Comparison of ENCODE assay signal across 10 cellular contexts in genomic region chr4:6689506-6689960, GRCh38. TPM values are rescaled to one million over a fixed set of nuclear protein-coding genes. Genes with fewer than 3 reads are reported as not detected.
DNase-seq lines count a peak whose midpoint lies in the region; ATAC-seq and TF ChIP-seq lines count a peak whose summit lies in the region.
"Had no signal": no experiment of that assay in that cellular context is flagged by ENCODE, and none has a peak within 500 bp of the region (broad histone marks: within the 10 kb centered on the region; RNA-seq: fewer than 3 reads in every experiment).

No MANE protein-coding gene starts in this region.

- DNase-seq in activated T-cell treated with anti-CD3 and anti-CD28 coated beads, Interleukin-2, amount 50 U/mL, for 4 hours: no peak
- no peak for DNase-seq in activated T-cell treated with anti-CD3 and anti-CD28 coated beads, Interleukin-2, amount 50 U/mL, for 48 hours
- DNase-seq in activated T-helper 2 cell treated with anti-CD3 and anti-CD28 coated beads, Interferon-gamma antibody, Interleukin-2, Interleukin-4, amounts not matched to agents 10 μg/mL and 5 μg/mL and 100 μg/mL, durations not matched to agents 14 hours and 24 hours and 36 hours (ENCODE audit: low spot score): no peak
- DNase-seq in lower lobe of right lung: peak; percentile 73
- DNase-seq in transverse colon: peak; percentile 22
- DNase-seq in effector CD4-positive, alpha-beta T cell: no peak
- no peak for DNase-seq in hepatic stellate cell (ENCODE audit: low spot score)

- peaks cover 40% of the 10 kb centered on the region for H3K4me1 ChIP-seq in lower lobe of right lung
- H3K4me1 ChIP-seq in transverse colon: peaks cover 0 to 26% (median 10%) of the 10 kb centered on the region in 4 donors
- H3K4me1 ChIP-seq: pancreas had no signal

- no peaks in the 10 kb centered on the region for H3K36me3 Mint-ChIP-seq in activated T-cell treated with anti-CD3 and anti-CD28 coated beads, Interleukin-2, amount 50 U/mL, for 4 hours (ENCODE audit: insufficient read depth)
- H3K36me3 Mint-ChIP-seq in activated T-helper 2 cell treated with anti-CD3 and anti-CD28 coated beads, Interferon-gamma antibody, Interleukin-2, Interleukin-4, amounts not matched to agents 10 μg/mL and 5 μg/mL and 100 μg/mL, durations not matched to agents 14 hours and 24 hours and 36 hours (ENCODE audit: low read depth): peaks cover 24% of the 10 kb centered on the region
- H3K36me3 Mint-ChIP-seq: brain had no signal

- peak overlapping the region; percentile 72 for H3K4me3 Mint-ChIP-seq in activated T-cell treated with anti-CD3 and anti-CD28 coated beads, Interleukin-2, amount 50 U/mL, for 4 hours
- H3K4me3 Mint-ChIP-seq in activated T-helper 2 cell treated with anti-CD3 and anti-CD28 coated beads, Interferon-gamma antibody, Interleukin-2, Interleukin-4, amounts not matched to agents 10 μg/mL and 5 μg/mL and 100 μg/mL, durations not matched to agents 14 hours and 24 hours and 36 hours (ENCODE audit: low read depth): peak overlapping the region; percentile 82
- H3K4me3 Mint-ChIP-seq: brain had no signal

- H3K36me3 ChIP-seq in lower lobe of right lung (no peaks in the 10 kb centered on the region), transverse colon (no peaks in the 10 kb centered on the region)
- H3K36me3 ChIP-seq: pancreas had no signal

- H3K9me3 Mint-ChIP-seq in activated T-cell treated with anti-CD3 and anti-CD28 coated beads, Interleukin-2, amount 50 U/mL, for 4 hours: no peaks in the 10 kb centered on the region
- no peaks in the 10 kb centered on the region for H3K9me3 Mint-ChIP-seq in activated T-helper 2 cell treated with anti-CD3 and anti-CD28 coated beads, Interferon-gamma antibody, Interleukin-2, Interleukin-4, amounts not matched to agents 10 μg/mL and 5 μg/mL and 100 μg/mL, durations not matched to agents 14 hours and 24 hours and 36 hours

- H3K27me3 ChIP-seq in lower lobe of right lung (ENCODE audit: low read depth): no peaks in the 10 kb centered on the region
- H3K27me3 ChIP-seq in transverse colon: no peaks in the 10 kb centered on the region
- H3K27me3 ChIP-seq: pancreas had no signal

- ATAC-seq in activated T-cell treated with anti-CD3 and anti-CD28 coated beads, Interleukin-2, amount 50 U/mL, for 4 hours: peak in 1 of 2 donors; percentile 6
- ATAC-seq in lower lobe of right lung (peak; percentile 78 to 80), HG02678 (IDR thresholded peaks at IDR 0.05; ENCODE audit: unreplicated experiment) (no peak)

- 77 to 80% methylated on average over 1 to 15 of the region's 15 CpGs for WGBS in transverse colon (ENCODE audit: low coverage in 1 of 2), 2 donors

- H3K4me1 Mint-ChIP-seq in activated T-cell treated with anti-CD3 and anti-CD28 coated beads, Interleukin-2, amount 50 U/mL, for 4 hours (ENCODE audit: low read depth): peaks cover 77% of the 10 kb centered on the region
- H3K4me1 Mint-ChIP-seq in activated T-helper 2 cell treated with anti-CD3 and anti-CD28 coated beads, Interferon-gamma antibody, Interleukin-2, Interleukin-4, amounts not matched to agents 10 μg/mL and 5 μg/mL and 100 μg/mL, durations not matched to agents 14 hours and 24 hours and 36 hours (ENCODE audit: low read depth): peaks cover 72% of the 10 kb centered on the region

- peak overlapping the region; percentile 36 for H3K4me3 ChIP-seq in lower lobe of right lung
- no peak overlapping the region for H3K4me3 ChIP-seq in transverse colon

- in situ Hi-C loops in transverse colon (cut with MboI; ENCODE audit: low pct_ligation_motif_present in 1 of 4, low pct_unique_long_range_greater_than_20kb in 1 of 4, low sequenced_read_pairs in 3 of 4): no loop called here

- H3K27ac ChIP-seq in lower lobe of right lung (peak overlapping the region; percentile 79), transverse colon (peak overlapping the region; percentile 42 to 69 (median 51))
- H3K27ac ChIP-seq: pancreas had no signal

- TF ChIP-seq EP300 in transverse colon (IDR thresholded peaks at IDR 0.05; ENCODE audit: low read depth): no peak

- TF ChIP-seq CTCF in lower lobe of right lung (IDR thresholded peaks at IDR 0.05) (no peak), transverse colon (IDR thresholded peaks at IDR 0.05) (no peak)

- H3K9me3 ChIP-seq in lower lobe of right lung: no peaks in the 10 kb centered on the region
- no peaks in the 10 kb centered on the region for H3K9me3 ChIP-seq in transverse colon
- H3K9me3 ChIP-seq: pancreas had no signal

- intact Hi-C loops in activated T-helper 2 cell treated with anti-CD3 and anti-CD28 coated beads, Interferon-gamma antibody, Interleukin-2, Interleukin-4, amounts not matched to agents 10 μg/mL and 5 μg/mL and 100 μg/mL, durations not matched to agents 14 hours and 24 hours and 36 hours (cut with micrococcal nuclease): loop anchor here (1.0 kb wide), 1 partner anchor 15 kb away; a partner anchor contains a TSS
- intact Hi-C loops in lower lobe of right lung (cut with DNase I): no loop called here
- intact Hi-C loops in transverse colon (cut with DNase I; ENCODE audit: low total_unique reads): no loop called here

- peak overlapping the region; percentile 94 for H3K27ac Mint-ChIP-seq in activated T-helper 2 cell treated with anti-CD3 and anti-CD28 coated beads, Interferon-gamma antibody, Interleukin-2, Interleukin-4, amounts not matched to agents 10 μg/mL and 5 μg/mL and 100 μg/mL, durations not matched to agents 14 hours and 24 hours and 36 hours

- TF ChIP-seq POLR2A in transverse colon (IDR thresholded peaks at IDR 0.05): no peak

- H3K27me3 Mint-ChIP-seq in activated T-cell treated with anti-CD3 and anti-CD28 coated beads, Interleukin-2, amount 50 U/mL, for 4 hours (ENCODE audit: low read depth): no peaks in the 10 kb centered on the region
- H3K27me3 Mint-ChIP-seq in activated T-helper 2 cell treated with anti-CD3 and anti-CD28 coated beads, Interferon-gamma antibody, Interleukin-2, Interleukin-4, amounts not matched to agents 10 μg/mL and 5 μg/mL and 100 μg/mL, durations not matched to agents 14 hours and 24 hours and 36 hours (ENCODE audit: low read depth): no peaks in the 10 kb centered on the region
- H3K27me3 Mint-ChIP-seq: brain had no signal

RNA-seq across cellular contexts. Expression of gene S100P, which starts 4.1 kb away (rescaled TPM):
- total RNA-seq in activated T-cell treated with anti-CD3 and anti-CD28 coated beads, Interleukin-2, amount 50 U/mL, for 4 hours: 1 to 10 TPM in 2 of 3 donors, not detected in 1; 1.3 to 2.8 TPM
- 3.4 and 5.8 TPM in 2 replicates for total RNA-seq in activated T-helper 2 cell treated with anti-CD3 and anti-CD28 coated beads, Interferon-gamma antibody, Interleukin-2, Interleukin-4, amounts not matched to agents 10 μg/mL and 5 μg/mL and 100 μg/mL, durations not matched to agents 14 hours and 24 hours and 36 hours
- total RNA-seq in lower lobe of right lung (16.1 TPM), transverse colon (1 to 10 TPM in 2 of 4 donors, not detected in 2; 7.5 to 7.8 TPM)

RNA-seq across cellular contexts. Expression of gene MRFAP1L1, which starts 20.1 kb away (rescaled TPM):
- 10 to 100 TPM; 47.0 to 53.2 (median 52.4) TPM for total RNA-seq in activated T-cell treated with anti-CD3 and anti-CD28 coated beads, Interleukin-2, amount 50 U/mL, for 4 hours
- 46.6 and 49.6 TPM in 2 replicates for total RNA-seq in activated T-helper 2 cell treated with anti-CD3 and anti-CD28 coated beads, Interferon-gamma antibody, Interleukin-2, Interleukin-4, amounts not matched to agents 10 μg/mL and 5 μg/mL and 100 μg/mL, durations not matched to agents 14 hours and 24 hours and 36 hours
- total RNA-seq in lower lobe of right lung: 48.8 TPM
- 10 to 100 TPM; 18.3 to 51.0 (median 30.3) TPM for total RNA-seq in transverse colon

RNA-seq across cellular contexts. Expression of gene BLOC1S4, which starts 26.4 kb away (rescaled TPM):
- total RNA-seq in activated T-cell treated with anti-CD3 and anti-CD28 coated beads, Interleukin-2, amount 50 U/mL, for 4 hours: 10 to 100 TPM; 24.4 to 27.4 (median 26.0) TPM
- total RNA-seq in activated T-helper 2 cell treated with anti-CD3 and anti-CD28 coated beads, Interferon-gamma antibody, Interleukin-2, Interleukin-4, amounts not matched to agents 10 μg/mL and 5 μg/mL and 100 μg/mL, durations not matched to agents 14 hours and 24 hours and 36 hours: 18.2 and 20.8 TPM in 2 replicates
- total RNA-seq in lower lobe of right lung (9.0 TPM), transverse colon (10 to 100 TPM in 3 of 4 donors, under 1 TPM in 1; 1.00 to 18.8 (median 12.4) TPM)

RNA-seq across cellular contexts. Expression of gene MRFAP1, which starts 49.0 kb away (rescaled TPM):
- total RNA-seq in activated T-cell treated with anti-CD3 and anti-CD28 coated beads, Interleukin-2, amount 50 U/mL, for 4 hours: 100 to 1,000 TPM; 116 to 134 (median 128) TPM
- 105 TPM in 2 replicates for total RNA-seq in activated T-helper 2 cell treated with anti-CD3 and anti-CD28 coated beads, Interferon-gamma antibody, Interleukin-2, Interleukin-4, amounts not matched to agents 10 μg/mL and 5 μg/mL and 100 μg/mL, durations not matched to agents 14 hours and 24 hours and 36 hours
- total RNA-seq in lower lobe of right lung: 211 TPM
- 100 to 1,000 TPM in 3 of 4 donors, 10 to 100 TPM in 1; 96.3 to 229 (median 125) TPM for total RNA-seq in transverse colon

Comparison
In these comparisons a context has a peak if more than half of its experiments do, and no peak if none do; other contexts are left out.
1. DNase-seq: peak in lower lobe of right lung (single experiment) and transverse colon (single experiment); none in activated T-cell treated with anti-CD3 and anti-CD28 coated beads, Interleukin-2, amount 50 U/mL, for 4 hours (single experiment), activated T-cell treated with anti-CD3 and anti-CD28 coated beads, Interleukin-2, amount 50 U/mL, for 48 hours (0 of 2), activated T-helper 2 cell treated with anti-CD3 and anti-CD28 coated beads, Interferon-gamma antibody, Interleukin-2, Interleukin-4, amounts not matched to agents 10 μg/mL and 5 μg/mL and 100 μg/mL, durations not matched to agents 14 hours and 24 hours and 36 hours (single experiment), effector CD4-positive, alpha-beta T cell (single experiment) and hepatic stellate cell (single experiment).